11 cellular contexts compared by ENCODE assay signal in genomic region chr2:181954538-181954883, GRCh38. TPM values are rescaled to one million over a fixed set of nuclear protein-coding genes. Genes with fewer than 3 reads are reported as not detected.
DNase-seq lines count a peak whose midpoint lies in the region; ATAC-seq and TF ChIP-seq lines count a peak whose summit lies in the region.
"Had no signal": no experiment of that assay in that cellular context is flagged by ENCODE, and none has a peak within 500 bp of the region (broad histone marks: within the 10 kb centered on the region; RNA-seq: fewer than 3 reads in every experiment).

No MANE protein-coding gene starts in this region.

- CTCF ChIA-PET in Panc1 (lab: Charles Lee) = no interaction called here

- no peak overlapping the region for H3K27ac Mint-ChIP-seq in activated naive CD4-positive, alpha-beta T cell treated with anti-CD3 and anti-CD28 coated beads, Interleukin-2, amount 50 U/mL, for 24 hours
- H3K27ac Mint-ChIP-seq: memory B cell had no signal

- DNase-seq in activated naive CD4-positive, alpha-beta T cell treated with anti-CD3 and anti-CD28 coated beads, Interleukin-2, amount 50 U/mL, for 16 hours = no peak
- DNase-seq in Panc1 (ENCODE audit: low read depth, low spot score) (no peak), foreskin melanocyte (peak; percentile 15), thoracic aorta (ENCODE audit: low spot score) (no peak), NCI-H2081 (lab: John Stamatoyannopoulos, UW) (no peak)
- DNase-seq: NCI-H774 had no signal

- POLR2A ChIA-PET in Panc1 (lab: Charles Lee) = no interaction called here

- peaks cover 11% of the 10 kb centered on the region for H3K4me1 Mint-ChIP-seq in activated naive CD4-positive, alpha-beta T cell treated with anti-CD3 and anti-CD28 coated beads, Interleukin-2, amount 50 U/mL, for 24 hours
- H3K4me1 Mint-ChIP-seq: memory B cell had no signal

- H3K36me3 Mint-ChIP-seq in activated naive CD4-positive, alpha-beta T cell treated with anti-CD3 and anti-CD28 coated beads, Interleukin-2, amount 50 U/mL, for 24 hours = no peaks in the 10 kb centered on the region
- H3K36me3 Mint-ChIP-seq: CD4-positive, CD25-positive, alpha-beta regulatory T cell; memory B cell had no signal

- BruUV-seq in Panc1 (replicated peaks; lab: Mats Ljungman, UMichigan) = no TSS peak

- peak overlapping the region; percentile 81 for H3K27ac ChIP-seq in Panc1 (ENCODE audit: low read length)
- H3K27ac ChIP-seq in thoracic aorta = no peak overlapping the region

- intact Hi-C loops in Panc1 (cut with micrococcal nuclease; ENCODE audit: unreplicated experiment) = no loop called here

- peak; percentile 23 for ATAC-seq in Panc1
- no peak for ATAC-seq in thoracic aorta (ENCODE audit: insufficient number of reproducible peaks, low FRiP score, low read depth)
- ATAC-seq in HG03460 (IDR thresholded peaks at IDR 0.05; ENCODE audit: unreplicated experiment) = no peak
- no peak for ATAC-seq in HG03045 (IDR thresholded peaks at IDR 0.05; ENCODE audit: unreplicated experiment)

- TF ChIP-seq CTCF in Panc1 (IDR thresholded peaks at IDR 0.05) (peak; percentile 58), thoracic aorta (IDR thresholded peaks at IDR 0.05) (no peak)

- H3K9me3 Mint-ChIP-seq in activated naive CD4-positive, alpha-beta T cell treated with anti-CD3 and anti-CD28 coated beads, Interleukin-2, amount 50 U/mL, for 24 hours = no peaks in the 10 kb centered on the region
- H3K9me3 Mint-ChIP-seq: memory B cell had no signal

- H3K9me3 ChIP-seq in Panc1 (ENCODE audit: control insufficient read depth, insufficient read depth, low read depth, low read length) (no peaks in the 10 kb centered on the region), thoracic aorta (no peaks in the 10 kb centered on the region)

- H3K27me3 Mint-ChIP-seq in activated naive CD4-positive, alpha-beta T cell treated with anti-CD3 and anti-CD28 coated beads, Interleukin-2, amount 50 U/mL, for 24 hours = peaks cover 20% of the 10 kb centered on the region

- in situ Hi-C loops in Panc1 (cut with HindIII; ENCODE audit: low pct_unique_long_range_greater_than_20kb, low sequenced_read_pairs) = no loop called here

- H3K36me3 ChIP-seq in Panc1 (ENCODE audit: control insufficient read depth, insufficient read depth, low read length) (no peaks in the 10 kb centered on the region), thoracic aorta (no peaks in the 10 kb centered on the region)

- H3K4me3 ChIP-seq in Panc1 (ENCODE audit: low read depth in 2 of 2, low read length in 2 of 2) = peak overlapping the region; percentile 33 to 42
- H3K4me3 ChIP-seq in thoracic aorta = peak overlapping the region; percentile 65

- peaks cover 11% of the 10 kb centered on the region; the same call in 1 of the 2 replicates for H3K4me1 ChIP-seq in Panc1 (ENCODE audit: control insufficient read depth, insufficient read depth, low read length)
- peaks cover 0 to 6% of the 10 kb centered on the region in 2 donors for H3K4me1 ChIP-seq in thoracic aorta (ENCODE audit: control insufficient read depth in 1 of 2, low read depth in 2 of 2)

- H3K27me3 ChIP-seq in Panc1 (ENCODE audit: control insufficient read depth, insufficient read depth, low read length) = no peaks in the 10 kb centered on the region
- no peaks in the 10 kb centered on the region for H3K27me3 ChIP-seq in thoracic aorta (replicated peaks; ENCODE audit: insufficient read depth)

- H3K4me3 Mint-ChIP-seq in activated naive CD4-positive, alpha-beta T cell treated with anti-CD3 and anti-CD28 coated beads, Interleukin-2, amount 50 U/mL, for 24 hours = peak overlapping the region; percentile 32

RNA-seq across cellular contexts. Expression of gene PPP1R1C, which starts 31.1 kb away (rescaled TPM):
- total RNA-seq in Panc1 (2021; ENCODE audit: unreplicated experiment) = 2.6 TPM
- 1.1 TPM for polyA plus RNA-seq in Panc1 (2012; ENCODE audit: insufficient read length)
- total RNA-seq in thoracic aorta = not detected
- total RNA-seq: CD4-positive, CD25-positive, alpha-beta regulatory T cell had no signal
- polyA plus RNA-seq: CD4-positive, CD25-positive, alpha-beta regulatory T cell had no signal
